Comparison of ENCODE assay signal across 1 cellular context in genomic region chr20:17856024-17856564, GRCh38.
TF ChIP-seq lines count a peak whose summit lies in the region.

No MANE protein-coding gene starts in this region.

TF ChIP-seq in GM12878, 131 proteins besides CTCF, POLR2A, EP300 and RAD21 (continued from another document):
- TF ChIP-seq, protein P1, sequence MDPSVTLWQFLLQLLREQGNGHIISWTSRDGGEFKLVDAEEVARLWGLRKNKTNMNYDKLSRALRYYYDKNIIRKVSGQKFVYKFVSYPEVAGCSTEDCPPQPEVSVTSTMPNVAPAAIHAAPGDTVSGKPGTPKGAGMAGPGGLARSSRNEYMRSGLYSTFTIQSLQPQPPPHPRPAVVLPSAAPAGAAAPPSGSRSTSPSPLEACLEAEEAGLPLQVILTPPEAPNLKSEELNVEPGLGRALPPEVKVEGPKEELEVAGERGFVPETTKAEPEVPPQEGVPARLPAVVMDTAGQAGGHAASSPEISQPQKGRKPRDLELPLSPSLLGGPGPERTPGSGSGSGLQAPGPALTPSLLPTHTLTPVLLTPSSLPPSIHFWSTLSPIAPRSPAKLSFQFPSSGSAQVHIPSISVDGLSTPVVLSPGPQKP (IDR thresholded peaks at IDR 0.05; ENCODE audit: low read depth, low read length): no peak
- TF ChIP-seq GATAD2B (conservative IDR thresholded peaks at IDR 0.05; ENCODE audit: low read depth) (peak; percentile 79), SP1 (IDR thresholded peaks at IDR 0.05; ENCODE audit: low read depth, low read length) (peak; percentile 70), NR2C1 (IDR thresholded peaks at IDR 0.05) (no peak), CHD1 (IDR thresholded peaks at IDR 0.05; ENCODE audit: low read depth, low read length) (no peak), IRF4 (IDR thresholded peaks at IDR 0.05; ENCODE audit: low read depth, low read length) (peak; percentile 49; the same call in 1 of the 2 replicates), MYC (IDR thresholded peaks at IDR 0.05; ENCODE audit: insufficient read depth, insufficient read length, insufficient replicate concordance, low read length, severe bottlenecking) (no peak), CHD4 (IDR thresholded peaks at IDR 0.05) (no peak), NR2C2 (IDR thresholded peaks at IDR 0.05; ENCODE audit: borderline replicate concordance, control insufficient read depth, insufficient read length, low read depth) (no peak), CBFB (IDR thresholded peaks at IDR 0.05; ENCODE audit: low read depth) (peak; percentile 72; the same call in 1 of the 2 replicates), E2F8 (IDR thresholded peaks at IDR 0.05; ENCODE audit: low read depth, partially characterized antibody) (no peak), CBX5 (IDR thresholded peaks at IDR 0.05; ENCODE audit: low read depth) (peak; percentile 77; the same call in 1 of the 2 replicates), NFXL1 (IDR thresholded peaks at IDR 0.05; ENCODE audit: borderline replicate concordance) (no peak), KDM1A (IDR thresholded peaks at IDR 0.05; ENCODE audit: borderline replicate concordance) (no peak), ATF7 (IDR thresholded peaks at IDR 0.05; ENCODE audit: low read depth) (peak; percentile 51), SKIL (IDR thresholded peaks at IDR 0.05; ENCODE audit: low read depth, poor library complexity, severe bottlenecking) (peak; percentile 81), HDAC2 (IDR thresholded peaks at IDR 0.05) (no peak), SMARCA5 (IDR thresholded peaks at IDR 0.05) (no peak), POU2F2 (IDR thresholded peaks at IDR 0.05; ENCODE audit: borderline replicate concordance, low read depth, low read length) (peak; percentile 78), MTA3 (IDR thresholded peaks at IDR 0.05; ENCODE audit: borderline replicate concordance, low read length) (no peak; the same call in 1 of the 2 replicates), SMAD5 (IDR thresholded peaks at IDR 0.05; ENCODE audit: low read depth) (no peak), FOS (IDR thresholded peaks at IDR 0.05; ENCODE audit: borderline replicate concordance, extremely low read depth, insufficient read length) (no peak), ATF3 (IDR thresholded peaks at IDR 0.05; ENCODE audit: borderline replicate concordance, extremely low read depth, low read depth, low read length) (no peak), ESRRA (IDR thresholded peaks at IDR 0.05; ENCODE audit: low read length) (peak; percentile 99), SUPT20H (IDR thresholded peaks at IDR 0.05; ENCODE audit: borderline replicate concordance, control insufficient read depth, low read depth, low read length) (no peak), TCF3 (IDR thresholded peaks at IDR 0.05; ENCODE audit: borderline replicate concordance, insufficient read depth, low read depth, low read length) (peak; percentile 99), RELA (IDR thresholded peaks at IDR 0.05; ENCODE audit: borderline replicate concordance, partially characterized antibody) (peak; percentile 84), CEBPZ (IDR thresholded peaks at IDR 0.05; ENCODE audit: low read depth, low read length) (no peak), ZZZ3 (IDR thresholded peaks at IDR 0.05; ENCODE audit: control insufficient read depth, insufficient read length, low read depth) (no peak), PAX5 (IDR thresholded peaks at IDR 0.05; ENCODE audit: borderline replicate concordance, low read depth, low read length) (peak; percentile 92; the same call in 1 of the 2 replicates), KLF5 (IDR thresholded peaks at IDR 0.05; ENCODE audit: partially characterized antibody) (no peak), USF2 (IDR thresholded peaks at IDR 0.05; ENCODE audit: borderline replicate concordance, low read depth, low read length) (peak; percentile 19; the same call in 1 of the 2 replicates), RUNX3 (IDR thresholded peaks at IDR 0.05; ENCODE audit: low read length) (peak; percentile 97), MEF2B (IDR thresholded peaks at IDR 0.05; ENCODE audit: partially characterized antibody, poor library complexity, severe bottlenecking) (peak; percentile 98), YBX1 (IDR thresholded peaks at IDR 0.05) (no peak)
- TF ChIP-seq, protein P2, sequence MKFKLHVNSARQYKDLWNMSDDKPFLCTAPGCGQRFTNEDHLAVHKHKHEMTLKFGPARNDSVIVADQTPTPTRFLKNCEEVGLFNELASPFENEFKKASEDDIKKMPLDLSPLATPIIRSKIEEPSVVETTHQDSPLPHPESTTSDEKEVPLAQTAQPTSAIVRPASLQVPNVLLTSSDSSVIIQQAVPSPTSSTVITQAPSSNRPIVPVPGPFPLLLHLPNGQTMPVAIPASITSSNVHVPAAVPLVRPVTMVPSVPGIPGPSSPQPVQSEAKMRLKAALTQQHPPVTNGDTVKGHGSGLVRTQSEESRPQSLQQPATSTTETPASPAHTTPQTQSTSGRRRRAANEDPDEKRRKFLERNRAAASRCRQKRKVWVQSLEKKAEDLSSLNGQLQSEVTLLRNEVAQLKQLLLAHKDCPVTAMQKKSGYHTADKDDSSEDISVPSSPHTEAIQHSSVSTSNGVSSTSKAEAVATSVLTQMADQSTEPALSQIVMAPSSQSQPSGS (IDR thresholded peaks at IDR 0.05; ENCODE audit: low read length): peak; percentile 81; the same call in 1 of the 2 replicates
- TF ChIP-seq, protein P3, sequence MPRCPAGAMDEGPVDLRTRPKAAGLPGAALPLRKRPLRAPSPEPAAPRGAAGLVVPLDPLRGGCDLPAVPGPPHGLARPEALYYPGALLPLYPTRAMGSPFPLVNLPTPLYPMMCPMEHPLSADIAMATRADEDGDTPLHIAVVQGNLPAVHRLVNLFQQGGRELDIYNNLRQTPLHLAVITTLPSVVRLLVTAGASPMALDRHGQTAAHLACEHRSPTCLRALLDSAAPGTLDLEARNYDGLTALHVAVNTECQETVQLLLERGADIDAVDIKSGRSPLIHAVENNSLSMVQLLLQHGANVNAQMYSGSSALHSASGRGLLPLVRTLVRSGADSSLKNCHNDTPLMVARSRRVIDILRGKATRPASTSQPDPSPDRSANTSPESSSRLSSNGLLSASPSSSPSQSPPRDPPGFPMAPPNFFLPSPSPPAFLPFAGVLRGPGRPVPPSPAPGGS (IDR thresholded peaks at IDR 0.05; ENCODE audit: borderline replicate concordance, insufficient read depth, low read depth, low read length, poor library complexity, severe bottlenecking): peak; percentile 85
- TF ChIP-seq, protein P4, sequence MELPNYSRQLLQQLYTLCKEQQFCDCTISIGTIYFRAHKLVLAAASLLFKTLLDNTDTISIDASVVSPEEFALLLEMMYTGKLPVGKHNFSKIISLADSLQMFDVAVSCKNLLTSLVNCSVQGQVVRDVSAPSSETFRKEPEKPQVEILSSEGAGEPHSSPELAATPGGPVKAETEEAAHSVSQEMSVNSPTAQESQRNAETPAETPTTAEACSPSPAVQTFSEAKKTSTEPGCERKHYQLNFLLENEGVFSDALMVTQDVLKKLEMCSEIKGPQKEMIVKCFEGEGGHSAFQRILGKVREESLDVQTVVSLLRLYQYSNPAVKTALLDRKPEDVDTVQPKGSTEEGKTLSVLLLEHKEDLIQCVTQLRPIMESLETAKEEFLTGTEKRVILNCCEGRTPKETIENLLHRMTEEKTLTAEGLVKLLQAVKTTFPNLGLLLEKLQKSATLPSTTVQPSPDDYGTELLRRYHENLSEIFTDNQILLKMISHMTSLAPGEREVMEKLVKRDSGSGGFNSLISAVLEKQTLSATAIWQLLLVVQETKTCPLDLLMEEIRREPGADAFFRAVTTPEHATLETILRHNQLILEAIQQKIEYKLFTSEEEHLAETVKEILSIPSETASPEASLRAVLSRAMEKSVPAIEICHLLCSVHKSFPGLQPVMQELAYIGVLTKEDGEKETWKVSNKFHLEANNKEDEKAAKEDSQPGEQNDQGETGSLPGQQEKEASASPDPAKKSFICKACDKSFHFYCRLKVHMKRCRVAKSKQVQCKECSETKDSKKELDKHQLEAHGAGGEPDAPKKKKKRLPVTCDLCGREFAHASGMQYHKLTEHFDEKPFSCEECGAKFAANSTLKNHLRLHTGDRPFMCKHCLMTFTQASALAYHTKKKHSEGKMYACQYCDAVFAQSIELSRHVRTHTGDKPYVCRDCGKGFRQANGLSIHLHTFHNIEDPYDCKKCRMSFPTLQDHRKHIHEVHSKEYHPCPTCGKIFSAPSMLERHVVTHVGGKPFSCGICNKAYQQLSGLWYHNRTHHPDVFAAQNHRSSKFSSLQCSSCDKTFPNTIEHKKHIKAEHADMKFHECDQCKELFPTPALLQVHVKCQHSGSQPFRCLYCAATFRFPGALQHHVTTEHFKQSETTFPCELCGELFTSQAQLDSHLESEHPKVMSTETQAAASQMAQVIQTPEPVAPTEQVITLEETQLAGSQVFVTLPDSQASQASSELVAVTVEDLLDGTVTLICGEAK (IDR thresholded peaks at IDR 0.05; ENCODE audit: borderline replicate concordance): no peak
TF ChIP-seq in GM12878: peak in this region for 51.
